ENCODE assay signal across 7 cellular contexts in genomic region chr19:41302624-41303351, GRCh38. TPM values are rescaled to one million over a fixed set of nuclear protein-coding genes. Genes with fewer than 3 reads are reported as not detected.
DNase-seq lines count a peak whose midpoint lies in the region; ATAC-seq and TF ChIP-seq lines count a peak whose summit lies in the region.

No MANE protein-coding gene starts in this region.

- H3K27ac ChIP-seq in transverse colon = peak overlapping the region; percentile 22 to 60 (median 60)

- in situ Hi-C loops in transverse colon (cut with MboI; ENCODE audit: low pct_ligation_motif_present in 1 of 4, low pct_unique_long_range_greater_than_20kb in 1 of 4, low sequenced_read_pairs in 3 of 4) = no loop called here

- no peaks in the 10 kb centered on the region for H3K9me3 Mint-ChIP-seq in activated T-cell treated with anti-CD3 and anti-CD28 coated beads, Interleukin-2, amount 50 U/mL, for 4 hours
- H3K9me3 Mint-ChIP-seq in natural killer cell = no peaks in the 10 kb centered on the region

- H3K27ac Mint-ChIP-seq in natural killer cell = peak overlapping the region; percentile 91 to 94

- DNase-seq in activated T-cell treated with anti-CD3 and anti-CD28 coated beads, Interleukin-2, amount 50 U/mL, for 4 hours = peak; percentile 51
- DNase-seq in natural killer cell = peak; percentile 85
- DNase-seq in transverse colon = peak; percentile 66
- no peak for DNase-seq in NCI-H524 (lab: John Stamatoyannopoulos, UW)

- intact Hi-C loops in natural killer cell (cut with micrococcal nuclease) = loop anchor here (1.0 to 10.0 kb wide), 3 partner anchors 39 to 478 kb away; no protein-coding TSS in a partner anchor
- intact Hi-C loops in transverse colon (cut with DNase I; ENCODE audit: low total_unique reads) = no loop called here

- H3K4me3 Mint-ChIP-seq in activated T-cell treated with anti-CD3 and anti-CD28 coated beads, Interleukin-2, amount 50 U/mL, for 4 hours = peak overlapping the region; percentile 75
- peak overlapping the region; percentile 86 for H3K4me3 Mint-ChIP-seq in natural killer cell

- no peaks in the 10 kb centered on the region for H3K27me3 ChIP-seq in transverse colon

- peaks cover 21 to 60% (median 29%) of the 10 kb centered on the region in 4 donors for H3K4me1 ChIP-seq in transverse colon

- H3K36me3 Mint-ChIP-seq in activated T-cell treated with anti-CD3 and anti-CD28 coated beads, Interleukin-2, amount 50 U/mL, for 4 hours (ENCODE audit: insufficient read depth) = peaks cover 56% of the 10 kb centered on the region
- peaks cover 5% of the 10 kb centered on the region for H3K36me3 Mint-ChIP-seq in natural killer cell

- H3K4me3 ChIP-seq in transverse colon = no peak overlapping the region

- H3K9me3 ChIP-seq in transverse colon = no peaks in the 10 kb centered on the region

- no peak for TF ChIP-seq CTCF in natural killer cell (IDR thresholded peaks at IDR 0.05)
- TF ChIP-seq CTCF in transverse colon (IDR thresholded peaks at IDR 0.05) = no peak

- TF ChIP-seq POLR2A in transverse colon (IDR thresholded peaks at IDR 0.05) = no peak

- H3K4me1 Mint-ChIP-seq in activated T-cell treated with anti-CD3 and anti-CD28 coated beads, Interleukin-2, amount 50 U/mL, for 4 hours (ENCODE audit: low read depth) = peaks cover 98% of the 10 kb centered on the region
- H3K4me1 Mint-ChIP-seq in natural killer cell = peaks cover 87 to 92% of the 10 kb centered on the region in 2 donors

- peaks cover 0 to 51% (median 24%) of the 10 kb centered on the region in 4 donors for H3K36me3 ChIP-seq in transverse colon

- WGBS in transverse colon (ENCODE audit: low coverage in 1 of 2), 2 donors = 57 to 67% methylated on average over 3 to 21 of the region's 21 CpGs

- peak; percentile 50 for ATAC-seq in HG03460 (IDR thresholded peaks at IDR 0.05; ENCODE audit: unreplicated experiment)
- peak; percentile 84 to 85 for ATAC-seq in activated T-cell treated with anti-CD3 and anti-CD28 coated beads, Interleukin-2, amount 50 U/mL, for 4 hours
- peak; percentile 59 to 81 (median 79) for ATAC-seq in natural killer cell
- ATAC-seq in HG02981 (IDR thresholded peaks at IDR 0.05; ENCODE audit: unreplicated experiment) = no peak
- no peak for ATAC-seq in SK-N-SH treated with all-trans-retinoic acid at 6 μM for 48 hours

- no peaks in the 10 kb centered on the region for H3K27me3 Mint-ChIP-seq in activated T-cell treated with anti-CD3 and anti-CD28 coated beads, Interleukin-2, amount 50 U/mL, for 4 hours (ENCODE audit: low read depth)
- no peaks in the 10 kb centered on the region for H3K27me3 Mint-ChIP-seq in natural killer cell (ENCODE audit: low read depth in 2 of 2)

- no peak for TF ChIP-seq EP300 in transverse colon (IDR thresholded peaks at IDR 0.05; ENCODE audit: low read depth)

TF ChIP-seq in SK-N-SH treated with all-trans-retinoic acid at 6 μM for 48 hours, 23 proteins besides CTCF, POLR2A, EP300 and RAD21:
- TF ChIP-seq ZC3H10 (CRISPR knock-in tag; IDR thresholded peaks at IDR 0.05) (no peak), GLIS3 (CRISPR knock-in tag; IDR thresholded peaks at IDR 0.05) (no peak), ARNTL (CRISPR knock-in tag; IDR thresholded peaks at IDR 0.05; ENCODE audit: borderline replicate concordance, low read depth) (no peak), TCF4 (CRISPR knock-in tag; IDR thresholded peaks at IDR 0.05; ENCODE audit: borderline replicate concordance) (no peak), ZNF565 (CRISPR knock-in tag; conservative IDR thresholded peaks at IDR 0.05; ENCODE audit: low read depth) (no peak), TSHZ2 (CRISPR knock-in tag; IDR thresholded peaks at IDR 0.05) (no peak), CSDC2 (CRISPR knock-in tag; IDR thresholded peaks at IDR 0.05) (no peak), CSRNP3 (CRISPR knock-in tag; IDR thresholded peaks at IDR 0.05) (no peak), TOX (CRISPR knock-in tag; IDR thresholded peaks at IDR 0.05; ENCODE audit: borderline replicate concordance) (no peak), ESRRG (CRISPR knock-in tag; IDR thresholded peaks at IDR 0.05) (no peak), CREB5 (CRISPR knock-in tag; IDR thresholded peaks at IDR 0.05; ENCODE audit: low read depth) (no peak), POU6F1 (CRISPR knock-in tag; IDR thresholded peaks at IDR 0.05; ENCODE audit: borderline replicate concordance, low read depth) (no peak), ZNF70 (CRISPR knock-in tag; IDR thresholded peaks at IDR 0.05) (no peak)

RNA-seq across cellular contexts. Expression of gene CCDC97, which starts 7.2 kb away (rescaled TPM):
- 10 to 100 TPM; 33.8 to 40.5 (median 35.1) TPM for total RNA-seq in activated T-cell treated with anti-CD3 and anti-CD28 coated beads, Interleukin-2, amount 50 U/mL, for 4 hours
- total RNA-seq in natural killer cell = 10 to 100 TPM; 41.1 to 44.3 (median 44.0) TPM
- total RNA-seq in transverse colon = 10 to 100 TPM; 10.1 to 22.4 (median 15.4) TPM

RNA-seq across cellular contexts. Expression of gene HNRNPUL1, which starts 38.6 kb away (rescaled TPM):
- 100 to 1,000 TPM; 224 to 248 (median 238) TPM for total RNA-seq in activated T-cell treated with anti-CD3 and anti-CD28 coated beads, Interleukin-2, amount 50 U/mL, for 4 hours
- total RNA-seq in natural killer cell = 100 to 1,000 TPM; 279 to 360 (median 315) TPM
- total RNA-seq in transverse colon = 100 to 1,000 TPM; 115 to 296 (median 145) TPM

RNA-seq across cellular contexts. Expression of gene TGFB1, which starts 50.9 kb away (rescaled TPM):
- total RNA-seq in activated T-cell treated with anti-CD3 and anti-CD28 coated beads, Interleukin-2, amount 50 U/mL, for 4 hours = 100 to 1,000 TPM; 134 to 168 (median 142) TPM
- total RNA-seq in natural killer cell (100 to 1,000 TPM; 682 to 761 (median 729) TPM), transverse colon (10 to 100 TPM in 2 of 4 donors, 1 to 10 TPM in 2; 4.4 to 30.3 (median 9.7) TPM)

Comparison
In these comparisons a context has a peak if more than half of its experiments do, and no peak if none do; other contexts are left out.
1. ATAC-seq: peak in HG03460 (single experiment), activated T-cell treated with anti-CD3 and anti-CD28 coated beads, Interleukin-2, amount 50 U/mL, for 4 hours (2 of 2) and natural killer cell (3 of 3); none in HG02981 (single experiment) and SK-N-SH treated with all-trans-retinoic acid at 6 μM for 48 hours (single experiment).
2. DNase-seq: peak in activated T-cell treated with anti-CD3 and anti-CD28 coated beads, Interleukin-2, amount 50 U/mL, for 4 hours (single experiment), natural killer cell (single experiment) and transverse colon (single experiment); none in NCI-H524 (0 of 2).
3. RNA of gene TGFB1, which starts 50.9 kb away (total RNA-seq): 682 to 761 TPM in natural killer cell and 134 to 168 TPM in activated T-cell treated with anti-CD3 and anti-CD28 coated beads, Interleukin-2, amount 50 U/mL, for 4 hours; 4.4 to 30.3 TPM in transverse colon; every median in the first group is over 4 times any median in the second.